Comparison of ENCODE assay signal across 1 cellular context in genomic region chr1:153967109-153967999, GRCh38.
TF ChIP-seq lines count a peak whose summit lies in the region.

Gene CREB3L4 (plus strand): TSS chr1:153967902. CDS start chr1:153968526, 624 bp downstream.

TF ChIP-seq in GM12878, 131 proteins besides CTCF, POLR2A, EP300 and RAD21 (continued from another document):
- TF ChIP-seq HSF1 (IDR thresholded peaks at IDR 0.05; ENCODE audit: low read depth, low read length) (peak; percentile 75; the same call in 1 of the 2 replicates), PAX5 (IDR thresholded peaks at IDR 0.05; ENCODE audit: borderline replicate concordance, low read depth, low read length) (peak; percentile 54), ZNF207 (IDR thresholded peaks at IDR 0.05; ENCODE audit: borderline replicate concordance) (peak; percentile 70; the same call in 1 of the 2 replicates), RAD51 (IDR thresholded peaks at IDR 0.05) (peak; percentile 86), WRNIP1 (IDR thresholded peaks at IDR 0.05; ENCODE audit: borderline replicate concordance, low read depth, low read length) (no peak), HCFC1 (IDR thresholded peaks at IDR 0.05; ENCODE audit: low read length) (no peak; the same call in 1 of the 2 replicates), TBL1XR1 (IDR thresholded peaks at IDR 0.05; ENCODE audit: low read depth, low read length) (0 out of 2 replicates have a peak, but pooled peaks have one; percentile 50), SREBF2 (IDR thresholded peaks at IDR 0.05; ENCODE audit: low read length) (no peak; the same call in none of the 2 replicates), MXI1 (IDR thresholded peaks at IDR 0.05; ENCODE audit: low read depth, low read length) (peak; percentile 96), EGR1 (IDR thresholded peaks at IDR 0.05; ENCODE audit: borderline replicate concordance in 1 of 2, low read depth in 2 of 2, low read length in 2 of 2) (peak in 1 of 2 experiments; percentile 48; a peak in 1 of 3 replicates)
